20 cellular contexts compared by ENCODE assay signal in genomic region chr1:214419650-214420049, GRCh38.
DNase-seq lines count a peak whose midpoint lies in the region; ATAC-seq and TF ChIP-seq lines count a peak whose summit lies in the region.
"Had no signal": no experiment of that assay in that cellular context is flagged by ENCODE, and none has a peak within 500 bp of the region (broad histone marks: within the 10 kb centered on the region; RNA-seq: fewer than 3 reads in every experiment).

No MANE protein-coding gene starts in this region.

- H3K27ac ChIP-seq in HEK293 (ENCODE audit: extremely low read depth, low read depth, low read length), result no peak overlapping the region
- peak overlapping the region; percentile 38 to 70 for H3K27ac ChIP-seq in ascending aorta
- no peak overlapping the region for H3K27ac ChIP-seq in iPS-20b (ENCODE audit: low read length)
- H3K27ac ChIP-seq in skin epidermis, result peak overlapping the region in 13 of 21 experiments; percentile 9 to 74 (median 43)
- no peak overlapping the region for H3K27ac ChIP-seq in WERI-Rb-1
- H3K27ac ChIP-seq: psoas muscle, RWPE1 had no signal

- H3K4me1 ChIP-seq in HEK293 (ENCODE audit: control insufficient read depth, insufficient read depth, low read length) (0 out of 2 replicates have a peak, but pooled peaks cover 2% of the 10 kb centered on the region), ascending aorta (peaks cover 4 to 37% of the 10 kb centered on the region in 2 donors), iPS-20b (ENCODE audit: insufficient read depth, low read length) (peaks cover 39% of the 10 kb centered on the region)

- H3K9ac ChIP-seq in iPS-20b (ENCODE audit: low read depth, low read length), result peak overlapping the region; percentile 9; the same call in 1 of the 2 replicates

- DNase-seq in ascending aorta (ENCODE audit: low spot score in 2 of 2) (no peak), WERI-Rb-1 (no peak)
- no peak for DNase-seq in activated T-cell treated with anti-CD3 and anti-CD28 coated beads, Interleukin-2, amount 50 U/mL, for 48 hours
- DNase-seq: activated naive CD4-positive, alpha-beta T cell treated with anti-CD3 and anti-CD28 coated beads, Interleukin-2, amount 10 ng/mL, durations not matched to agents 7 days and 5 days; aorta; CD4-positive, alpha-beta T cell; DMS53; left ventricle myocardium superior; naive B cell; NCI-H187; NCI-H446 treated with DMSO at 0.1 percent for 48 hours; NK-92 treated with Interleukin-12 subunit alpha and Interleukin-12 subunit beta, amount 100 ng/mL, for 24 hours; psoas muscle had no signal

- ATAC-seq in HG02623 (IDR thresholded peaks at IDR 0.05; ENCODE audit: unreplicated experiment) (no peak), HG02610 (IDR thresholded peaks at IDR 0.05; ENCODE audit: unreplicated experiment) (no peak)
- ATAC-seq: left ventricle myocardium superior, psoas muscle had no signal

- intact Hi-C loops in ascending aorta (cut with DNase I), result no loop called here

- POLR2A ChIA-PET in HEK293 (lab: Yijun Ruan, JAX), result no interaction called here

- no peaks in the 10 kb centered on the region for H3K36me3 ChIP-seq in HEK293 (ENCODE audit: control insufficient read depth in 2 of 2, insufficient read depth in 1 of 2, low read length in 2 of 2)
- H3K36me3 ChIP-seq in ascending aorta, result no peaks in the 10 kb centered on the region
- H3K36me3 ChIP-seq in iPS-20b (ENCODE audit: insufficient read depth, low read depth, low read length), result no peaks in the 10 kb centered on the region
- no peaks in the 10 kb centered on the region for H3K36me3 ChIP-seq in WERI-Rb-1
- H3K36me3 ChIP-seq: tibial nerve had no signal

- H3K27me3 ChIP-seq in ascending aorta (no peaks in the 10 kb centered on the region), iPS-20b (ENCODE audit: insufficient read depth, low read length) (no peaks in the 10 kb centered on the region), WERI-Rb-1 (ENCODE audit: insufficient read depth, low read depth, severe bottlenecking) (no peaks in the 10 kb centered on the region)
- H3K27me3 ChIP-seq: tibial nerve had no signal

- no peak for TF ChIP-seq CTCF in HEK293 (tag by site-specific recombination; IDR thresholded peaks at IDR 0.05)
- TF ChIP-seq CTCF in ascending aorta (IDR thresholded peaks at IDR 0.05), result no peak
- TF ChIP-seq CTCF in WERI-Rb-1 (IDR thresholded peaks at IDR 0.05; ENCODE audit: low read depth, low read length), result no peak

- H3K9me3 ChIP-seq in HEK293 (ENCODE audit: control insufficient read depth, insufficient read depth, low read depth, low read length) (no peaks in the 10 kb centered on the region), ascending aorta (no peaks in the 10 kb centered on the region), iPS-20b (ENCODE audit: insufficient read depth, low read depth, low read length) (no peaks in the 10 kb centered on the region), WERI-Rb-1 (ENCODE audit: severe bottlenecking) (no peaks in the 10 kb centered on the region)
- H3K9me3 ChIP-seq: psoas muscle, tibial nerve had no signal

- CTCF ChIA-PET in HEK293 (lab: Yijun Ruan, JAX), result no interaction called here

- H3K4me3 ChIP-seq in HEK293 (ENCODE audit: low read depth, low read length), result no peak overlapping the region
- no peak overlapping the region for H3K4me3 ChIP-seq in ascending aorta
- H3K4me3 ChIP-seq in iPS-20b (ENCODE audit: low read length), result no peak overlapping the region
- H3K4me3 ChIP-seq in skin epidermis, result no peak overlapping the region
- no peak overlapping the region for H3K4me3 ChIP-seq in WERI-Rb-1 (ENCODE audit: low read depth, low read length)
- H3K4me3 ChIP-seq: psoas muscle, tibial nerve had no signal

TF ChIP-seq in HEK293, 187 proteins besides CTCF, POLR2A, EP300 and RAD21:
- TF ChIP-seq ZNF501 (tag by site-specific recombination; IDR thresholded peaks at IDR 0.05) (no peak), PRDM10 (tag by site-specific recombination; IDR thresholded peaks at IDR 0.05) (peak; percentile 21; the same call in 1 of the 2 replicates), ZNF426 (tag by site-specific recombination; IDR thresholded peaks at IDR 0.05) (no peak), ZNF280C (tag by site-specific recombination; IDR thresholded peaks at IDR 0.05) (no peak), ZNF16 (tag by site-specific recombination; IDR thresholded peaks at IDR 0.05; ENCODE audit: low read depth) (no peak), TRIM28 (IDR thresholded peaks at IDR 0.05; ENCODE audit: borderline replicate concordance, low read length) (no peak)

Comparison
In these comparisons a context has a peak if more than half of its experiments do, and no peak if none do; other contexts are left out.
1. H3K27ac ChIP-seq: peak in ascending aorta (2 of 2) and skin epidermis (13 of 21); none in HEK293 (single experiment), iPS-20b (single experiment) and WERI-Rb-1 (single experiment).